In the genomic region with DNA sequence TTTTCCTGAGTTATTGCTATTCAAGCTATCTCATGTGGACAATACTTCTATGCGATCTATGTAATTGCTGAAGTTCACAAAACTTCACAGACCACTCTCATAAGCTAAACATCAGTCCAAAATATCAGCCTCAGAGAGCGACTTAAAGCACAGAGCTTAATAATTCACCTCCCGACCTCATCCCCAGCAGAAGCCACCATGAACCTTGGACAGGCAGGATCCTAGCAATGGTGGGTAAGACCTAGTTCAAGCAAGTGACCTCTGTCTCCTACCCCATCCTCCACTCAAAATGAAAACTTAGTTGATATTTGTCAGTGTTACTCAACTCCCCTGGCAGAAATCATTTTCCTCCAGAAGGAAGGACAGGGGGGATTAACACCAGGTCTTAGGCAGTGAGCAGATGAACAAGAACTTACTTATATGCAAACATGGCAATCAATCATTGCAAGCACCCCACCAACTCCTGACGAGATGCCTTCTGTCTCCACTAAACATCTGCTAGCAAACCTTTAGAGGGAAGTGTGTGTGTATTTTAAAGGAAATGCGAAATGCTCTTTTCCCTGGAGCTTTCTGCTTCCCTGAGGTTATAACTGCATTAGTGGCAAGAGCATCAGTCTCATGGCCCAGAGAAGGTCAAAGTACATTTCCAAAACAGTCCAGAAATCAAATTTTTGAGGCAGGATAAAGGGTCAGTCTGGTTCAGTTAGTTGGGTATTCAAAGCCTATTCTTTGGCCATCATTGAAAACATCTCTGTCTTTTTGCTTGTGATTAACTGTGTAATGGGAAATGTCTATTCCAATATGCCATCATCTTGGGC, we compare ENCODE assay signal across 1 cellular context.
A peak's percentile ranks its signal among the peaks of the same experiment; 100 is the strongest.
TF ChIP-seq lines count a peak whose summit lies in the region.

No MANE protein-coding gene starts in this region.

TF ChIP-seq in HepG2, 621 proteins besides CTCF, POLR2A, EP300 and RAD21 (continued from another document and continues in another):
- TF ChIP-seq SOX6 (IDR thresholded peaks at IDR 0.05) (no peak), SOX6 (CRISPR knock-in tag; IDR thresholded peaks at IDR 0.05) (peak; percentile 81), HNF1A (IDR thresholded peaks at IDR 0.05; ENCODE audit: low read depth) (peak; percentile 85), HNF1A (CRISPR knock-in tag; IDR thresholded peaks at IDR 0.05; ENCODE audit: borderline replicate concordance) (peak; percentile 91), SIX4 (CRISPR knock-in tag; IDR thresholded peaks at IDR 0.05) (peak; percentile 34; the same call in 1 of the 2 replicates), SNRNP70 (IDR thresholded peaks at IDR 0.05; ENCODE audit: low read depth, low read length) (no peak), ZMYM2 (CRISPR knock-in tag; IDR thresholded peaks at IDR 0.05) (0 out of 2 replicates have a peak, but pooled peaks have one; percentile 35), ZNF251 (CRISPR knock-in tag; IDR thresholded peaks at IDR 0.05) (no peak), NONO (IDR thresholded peaks at IDR 0.05) (no peak), NONO (CRISPR knock-in tag; conservative IDR thresholded peaks at IDR 0.05) (0 out of 2 replicates have a peak, but pooled peaks have one; percentile 68), SP4 (CRISPR knock-in tag; IDR thresholded peaks at IDR 0.05) (peak; percentile 29; the same call in 1 of the 2 replicates), ZNF512B (CRISPR knock-in tag; IDR thresholded peaks at IDR 0.05; ENCODE audit: borderline replicate concordance) (0 out of 2 replicates have a peak, but pooled peaks have one; percentile 66), ZFP36L1 (CRISPR knock-in tag; IDR thresholded peaks at IDR 0.05) (peak; percentile 54; the same call in 1 of the 2 replicates), ZNF317 (CRISPR knock-in tag; IDR thresholded peaks at IDR 0.05) (no peak; the same call in 1 of the 2 replicates), HNRNPK (IDR thresholded peaks at IDR 0.05; ENCODE audit: low read depth, low read length, poor library complexity, severe bottlenecking) (no peak), ARID3A (IDR thresholded peaks at IDR 0.05; ENCODE audit: low read depth, low read length) (peak; percentile 50; the same call in 1 of the 2 replicates), HCFC1 (IDR thresholded peaks at IDR 0.05; ENCODE audit: low read depth, low read length) (no peak), TSC22D2 (CRISPR knock-in tag; IDR thresholded peaks at IDR 0.05; ENCODE audit: borderline replicate concordance) (no peak), GATAD2A (CRISPR knock-in tag; IDR thresholded peaks at IDR 0.05) (peak; percentile 98), ASH2L (IDR thresholded peaks at IDR 0.05; ENCODE audit: insufficient read length, low read depth, low read length) (peak; percentile 61), ZNF326 (CRISPR knock-in tag; IDR thresholded peaks at IDR 0.05; ENCODE audit: borderline replicate concordance) (no peak), ZNF496 (CRISPR knock-in tag; IDR thresholded peaks at IDR 0.05; ENCODE audit: insufficient replicate concordance) (no peak), GFI1 (CRISPR knock-in tag; IDR thresholded peaks at IDR 0.05; ENCODE audit: borderline replicate concordance) (no peak; the same call in 1 of the 2 replicates), FOXC1 (CRISPR knock-in tag; IDR thresholded peaks at IDR 0.05; ENCODE audit: borderline replicate concordance) (peak; percentile 40; the same call in 1 of the 2 replicates)
- TF ChIP-seq, protein P1, sequence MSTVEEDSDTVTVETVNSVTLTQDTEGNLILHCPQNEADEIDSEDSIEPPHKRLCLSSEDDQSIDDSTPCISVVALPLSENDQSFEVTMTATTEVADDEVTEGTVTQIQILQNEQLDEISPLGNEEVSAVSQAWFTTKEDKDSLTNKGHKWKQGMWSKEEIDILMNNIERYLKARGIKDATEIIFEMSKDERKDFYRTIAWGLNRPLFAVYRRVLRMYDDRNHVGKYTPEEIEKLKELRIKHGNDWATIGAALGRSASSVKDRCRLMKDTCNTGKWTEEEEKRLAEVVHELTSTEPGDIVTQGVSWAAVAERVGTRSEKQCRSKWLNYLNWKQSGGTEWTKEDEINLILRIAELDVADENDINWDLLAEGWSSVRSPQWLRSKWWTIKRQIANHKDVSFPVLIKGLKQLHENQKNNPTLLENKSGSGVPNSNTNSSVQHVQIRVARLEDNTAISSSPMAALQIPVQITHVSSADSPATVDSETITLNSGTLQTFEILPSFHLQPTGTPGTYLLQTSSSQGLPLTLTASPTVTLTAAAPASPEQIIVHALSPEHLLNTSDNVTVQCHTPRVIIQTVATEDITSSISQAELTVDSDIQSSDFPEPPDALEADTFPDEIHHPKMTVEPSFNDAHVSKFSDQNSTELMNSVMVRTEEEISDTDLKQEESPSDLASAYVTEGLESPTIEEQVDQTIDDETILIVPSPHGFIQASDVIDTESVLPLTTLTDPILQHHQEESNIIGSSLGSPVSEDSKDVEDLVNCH (CRISPR knock-in tag; IDR thresholded peaks at IDR 0.05) = no peak
- TF ChIP-seq, protein P2, sequence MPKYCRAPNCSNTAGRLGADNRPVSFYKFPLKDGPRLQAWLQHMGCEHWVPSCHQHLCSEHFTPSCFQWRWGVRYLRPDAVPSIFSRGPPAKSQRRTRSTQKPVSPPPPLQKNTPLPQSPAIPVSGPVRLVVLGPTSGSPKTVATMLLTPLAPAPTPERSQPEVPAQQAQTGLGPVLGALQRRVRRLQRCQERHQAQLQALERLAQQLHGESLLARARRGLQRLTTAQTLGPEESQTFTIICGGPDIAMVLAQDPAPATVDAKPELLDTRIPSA (CRISPR knock-in tag; IDR thresholded peaks at IDR 0.05; ENCODE audit: borderline replicate concordance) = no peak
- TF ChIP-seq, protein P3, sequence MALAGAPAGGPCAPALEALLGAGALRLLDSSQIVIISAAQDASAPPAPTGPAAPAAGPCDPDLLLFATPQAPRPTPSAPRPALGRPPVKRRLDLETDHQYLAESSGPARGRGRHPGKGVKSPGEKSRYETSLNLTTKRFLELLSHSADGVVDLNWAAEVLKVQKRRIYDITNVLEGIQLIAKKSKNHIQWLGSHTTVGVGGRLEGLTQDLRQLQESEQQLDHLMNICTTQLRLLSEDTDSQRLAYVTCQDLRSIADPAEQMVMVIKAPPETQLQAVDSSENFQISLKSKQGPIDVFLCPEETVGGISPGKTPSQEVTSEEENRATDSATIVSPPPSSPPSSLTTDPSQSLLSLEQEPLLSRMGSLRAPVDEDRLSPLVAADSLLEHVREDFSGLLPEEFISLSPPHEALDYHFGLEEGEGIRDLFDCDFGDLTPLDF (CRISPR knock-in tag; IDR thresholded peaks at IDR 0.05) = no peak
- TF ChIP-seq, protein P4, sequence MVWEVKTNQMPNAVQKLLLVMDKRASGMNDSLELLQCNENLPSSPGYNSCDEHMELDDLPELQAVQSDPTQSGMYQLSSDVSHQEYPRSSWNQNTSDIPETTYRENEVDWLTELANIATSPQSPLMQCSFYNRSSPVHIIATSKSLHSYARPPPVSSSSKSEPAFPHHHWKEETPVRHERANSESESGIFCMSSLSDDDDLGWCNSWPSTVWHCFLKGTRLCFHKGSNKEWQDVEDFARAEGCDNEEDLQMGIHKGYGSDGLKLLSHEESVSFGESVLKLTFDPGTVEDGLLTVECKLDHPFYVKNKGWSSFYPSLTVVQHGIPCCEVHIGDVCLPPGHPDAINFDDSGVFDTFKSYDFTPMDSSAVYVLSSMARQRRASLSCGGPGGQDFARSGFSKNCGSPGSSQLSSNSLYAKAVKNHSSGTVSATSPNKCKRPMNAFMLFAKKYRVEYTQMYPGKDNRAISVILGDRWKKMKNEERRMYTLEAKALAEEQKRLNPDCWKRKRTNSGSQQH (CRISPR knock-in tag; IDR thresholded peaks at IDR 0.05; ENCODE audit: low read depth) = no peak
- TF ChIP-seq, protein P5, sequence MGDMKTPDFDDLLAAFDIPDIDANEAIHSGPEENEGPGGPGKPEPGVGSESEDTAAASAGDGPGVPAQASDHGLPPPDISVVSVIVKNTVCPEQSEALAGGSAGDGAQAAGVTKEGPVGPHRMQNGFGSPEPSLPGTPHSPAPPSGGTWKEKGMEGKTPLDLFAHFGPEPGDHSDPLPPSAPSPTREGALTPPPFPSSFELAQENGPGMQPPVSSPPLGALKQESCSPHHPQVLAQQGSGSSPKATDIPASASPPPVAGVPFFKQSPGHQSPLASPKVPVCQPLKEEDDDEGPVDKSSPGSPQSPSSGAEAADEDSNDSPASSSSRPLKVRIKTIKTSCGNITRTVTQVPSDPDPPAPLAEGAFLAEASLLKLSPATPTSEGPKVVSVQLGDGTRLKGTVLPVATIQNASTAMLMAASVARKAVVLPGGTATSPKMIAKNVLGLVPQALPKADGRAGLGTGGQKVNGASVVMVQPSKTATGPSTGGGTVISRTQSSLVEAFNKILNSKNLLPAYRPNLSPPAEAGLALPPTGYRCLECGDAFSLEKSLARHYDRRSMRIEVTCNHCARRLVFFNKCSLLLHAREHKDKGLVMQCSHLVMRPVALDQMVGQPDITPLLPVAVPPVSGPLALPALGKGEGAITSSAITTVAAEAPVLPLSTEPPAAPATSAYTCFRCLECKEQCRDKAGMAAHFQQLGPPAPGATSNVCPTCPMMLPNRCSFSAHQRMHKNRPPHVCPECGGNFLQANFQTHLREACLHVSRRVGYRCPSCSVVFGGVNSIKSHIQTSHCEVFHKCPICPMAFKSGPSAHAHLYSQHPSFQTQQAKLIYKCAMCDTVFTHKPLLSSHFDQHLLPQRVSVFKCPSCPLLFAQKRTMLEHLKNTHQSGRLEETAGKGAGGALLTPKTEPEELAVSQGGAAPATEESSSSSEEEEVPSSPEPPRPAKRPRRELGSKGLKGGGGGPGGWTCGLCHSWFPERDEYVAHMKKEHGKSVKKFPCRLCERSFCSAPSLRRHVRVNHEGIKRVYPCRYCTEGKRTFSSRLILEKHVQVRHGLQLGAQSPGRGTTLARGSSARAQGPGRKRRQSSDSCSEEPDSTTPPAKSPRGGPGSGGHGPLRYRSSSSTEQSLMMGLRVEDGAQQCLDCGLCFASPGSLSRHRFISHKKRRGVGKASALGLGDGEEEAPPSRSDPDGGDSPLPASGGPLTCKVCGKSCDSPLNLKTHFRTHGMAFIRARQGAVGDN (CRISPR knock-in tag; IDR thresholded peaks at IDR 0.05) = no peak
- TF ChIP-seq, protein P6, sequence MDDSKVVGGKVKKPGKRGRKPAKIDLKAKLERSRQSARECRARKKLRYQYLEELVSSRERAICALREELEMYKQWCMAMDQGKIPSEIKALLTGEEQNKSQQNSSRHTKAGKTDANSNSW (CRISPR knock-in tag; IDR thresholded peaks at IDR 0.05; ENCODE audit: borderline replicate concordance) = no peak
